Comparison of ENCODE assay signal across 25 cellular contexts in genomic region chr3:11245827-11246662, GRCh38. TPM values are rescaled to one million over a fixed set of nuclear protein-coding genes. Genes with fewer than 3 reads are reported as not detected.
DNase-seq lines count a peak whose midpoint lies in the region; ATAC-seq, FAIRE-seq and TF ChIP-seq lines count a peak whose summit lies in the region.
"Had no signal": no experiment of that assay in that cellular context is flagged by ENCODE, and none has a peak within 500 bp of the region (broad histone marks: within the 10 kb centered on the region; RNA-seq: fewer than 3 reads in every experiment).

No MANE protein-coding gene starts in this region.

- POLR2A ChIA-PET in PC-9 (lab: Charles Lee; ENCODE audit: unreplicated experiment) (interaction anchor here (0.6 kb wide), 1 partner anchor 68 kb away, joined by 8 read pairs; no protein-coding TSS in a partner anchor), endothelial cell of umbilical vein (lab: Charles Lee) (no interaction called here)

- peaks cover 28% of the 10 kb centered on the region for H3K79me1 ChIP-seq in mesenchymal stem cell (replicated peaks; ENCODE audit: low read length, poor library complexity, severe bottlenecking)

- no peak overlapping the region for H3K9ac ChIP-seq in endothelial cell of umbilical vein (replicated peaks; ENCODE audit: extremely low read depth, insufficient read depth, low read length)
- no peak overlapping the region for H3K9ac ChIP-seq in mesenchymal stem cell (ENCODE audit: low read length)

- DNase-seq in H54 (ENCODE audit: insufficient read length, low spot score), result peak; percentile 30
- DNase-seq in PC-9, result no peak
- no peak for DNase-seq in endothelial cell of umbilical vein (ENCODE audit: low read depth, low spot score)
- DNase-seq in stimulated activated naive CD8-positive, alpha-beta T cell treated with anti-CD3 and anti-CD28 coated beads, Interleukin-15, Interleukin-2, amounts not matched to agents 100 U/mL and 50 U/mL, for 24 hours, result no peak
- no peak for DNase-seq in GM19239 (ENCODE audit: insufficient read length, low spot score)
- DNase-seq in mesenchymal stem cell, result no peak
- DNase-seq: activated naive CD8-positive, alpha-beta T cell treated with anti-CD3 and anti-CD28 coated beads for 36 hours; AML-193; CD4-positive, alpha-beta memory T cell; DMS 273 treated with DMSO at 0.1 percent for 48 hours; erythroblast; heart right ventricle; Kasumi-1; left cardiac atrium; NCI-H1048; NCI-H187; NCI-H2171 treated with DMSO at 0.1 percent for 48 hours; NCI-H69; Right ventricle myocardium superior; small intestine; stimulated activated CD4-positive, alpha-beta T cell treated with anti-CD3 and anti-CD28 coated beads, Interleukin-2, amount 100 ng/mL, for 24 hours; SW 1271; T1000 had no signal

- no peak overlapping the region for H4K8ac ChIP-seq in mesenchymal stem cell (ENCODE audit: low read length)

- H3K4ac ChIP-seq in mesenchymal stem cell (ENCODE audit: low read depth in 1 of 2, low read length in 2 of 2), result no peak overlapping the region

- H3K36me3 ChIP-seq in PC-9 (ENCODE audit: low read depth), result 0 out of 2 replicates have a peak, but pooled peaks cover 3% of the 10 kb centered on the region
- no peaks in the 10 kb centered on the region for H3K36me3 ChIP-seq in endothelial cell of umbilical vein (ENCODE audit: control insufficient read depth in 2 of 2, extremely low read depth in 1 of 2, insufficient read depth in 2 of 2, low read length in 2 of 2)
- H3K36me3 ChIP-seq in mesenchymal stem cell (ENCODE audit: control insufficient read depth in 1 of 2, insufficient read depth in 2 of 2, low read depth in 1 of 2, low read length in 2 of 2), result peaks cover 6 to 18% of the 10 kb centered on the region in 2 experiments
- H3K36me3 ChIP-seq: heart right ventricle, neutrophil had no signal

- WGBS in mesenchymal stem cell, result 90% methylated on average over 6 of the region's 6 CpGs

- H3K79me2 ChIP-seq in PC-9 (ENCODE audit: low read depth) (0 out of 2 replicates have a peak, but pooled peaks cover 2% of the 10 kb centered on the region), endothelial cell of umbilical vein (ENCODE audit: control insufficient read depth, insufficient read depth, low read length) (peaks cover 15% of the 10 kb centered on the region)

- H3K27ac ChIP-seq in PC-9, result peak overlapping the region; percentile 38
- no peak overlapping the region for H3K27ac ChIP-seq in endothelial cell of umbilical vein (ENCODE audit: insufficient read depth, low read depth, low read length)
- no peak overlapping the region for H3K27ac ChIP-seq in mesenchymal stem cell (ENCODE audit: low read length, poor library complexity, severe bottlenecking)
- H3K27ac ChIP-seq: heart right ventricle, neutrophil had no signal

- dilution Hi-C loops in endothelial cell of umbilical vein (cut with MboI; ENCODE audit: extremely low pct_ligation_motif_present, low sequenced_read_pairs), result no loop called here

- peaks cover 27% of the 10 kb centered on the region for H3K4me1 ChIP-seq in PC-9 (replicated peaks; ENCODE audit: insufficient read depth)
- H3K4me1 ChIP-seq in endothelial cell of umbilical vein (ENCODE audit: control insufficient read depth, extremely low read depth, insufficient read depth, low read length), result peaks cover 2% of the 10 kb centered on the region
- H3K4me1 ChIP-seq in mesenchymal stem cell (ENCODE audit: control insufficient read depth, insufficient read depth, low read depth, low read length), result peaks cover 6% of the 10 kb centered on the region
- H3K4me1 ChIP-seq: heart right ventricle had no signal

- ATAC-seq in stimulated activated naive CD8-positive, alpha-beta T cell treated with anti-CD3 and anti-CD28 coated beads, Interleukin-15, Interleukin-2, amounts not matched to agents 100 U/mL and 50 U/mL, for 24 hours, result peak; percentile 34
- ATAC-seq in HG03108 (IDR thresholded peaks at IDR 0.05; ENCODE audit: unreplicated experiment), result no peak
- ATAC-seq: heart right ventricle, left cardiac atrium had no signal

- H2BK15ac ChIP-seq in mesenchymal stem cell (ENCODE audit: low read depth, poor library complexity, severe bottlenecking), result no peak overlapping the region

- intact Hi-C loops in PC-9 (cut with micrococcal nuclease; ENCODE audit: unreplicated experiment), result no loop called here
- intact Hi-C loops in endothelial cell of umbilical vein (cut with micrococcal nuclease), result loop anchor here (2.0 kb wide), 1 partner anchor 27 kb away; the partner anchor contains the start of gene ATG7

- H2BK120ac ChIP-seq in mesenchymal stem cell (ENCODE audit: low read depth, low read length), result no peak overlapping the region

- TF ChIP-seq CTCF in PC-9 (conservative IDR thresholded peaks at IDR 0.05) (no peak), endothelial cell of umbilical vein (IDR thresholded peaks at IDR 0.05; ENCODE audit: extremely low read depth in 1 of 2, insufficient read depth in 1 of 2, low read depth in 1 of 2, low read length in 2 of 2) (no peak)

- H4K20me1 ChIP-seq in PC-9 (ENCODE audit: insufficient read depth) (no peaks in the 10 kb centered on the region), endothelial cell of umbilical vein (replicated peaks; ENCODE audit: control insufficient read depth, extremely low read depth, insufficient read depth, low read length) (no peaks in the 10 kb centered on the region)

- H3K4me2 ChIP-seq in PC-9 (peak overlapping the region; percentile 23), endothelial cell of umbilical vein (ENCODE audit: insufficient read depth, low read length) (no peak overlapping the region), mesenchymal stem cell (ENCODE audit: low read length, poor library complexity, severe bottlenecking) (no peak overlapping the region)

- H3F3A ChIP-seq in PC-9 (ENCODE audit: insufficient read depth, low read depth), result peaks cover 12% of the 10 kb centered on the region

- no peak overlapping the region for H2BK5ac ChIP-seq in mesenchymal stem cell (ENCODE audit: low read depth, low read length, poor library complexity, severe bottlenecking)

- H3K14ac ChIP-seq in mesenchymal stem cell (ENCODE audit: low read length in 2 of 2), result no peak overlapping the region

- H2AFZ ChIP-seq in PC-9 (no peak overlapping the region), endothelial cell of umbilical vein (ENCODE audit: low read depth, low read length) (no peak overlapping the region), mesenchymal stem cell (ENCODE audit: low read depth, low read length) (no peak overlapping the region)

- H3K18ac ChIP-seq in mesenchymal stem cell (ENCODE audit: low read depth in 1 of 2, low read length in 2 of 2), result no peak overlapping the region

- BruUV-seq in PC-9 (replicated peaks; lab: Mats Ljungman, UMichigan) (no TSS peak), endothelial cell of umbilical vein (replicated peaks; lab: Mats Ljungman, UMichigan) (no TSS peak)

- H3K23ac ChIP-seq in mesenchymal stem cell (ENCODE audit: low read length in 2 of 2), result no peak overlapping the region

- no peak overlapping the region for H2BK12ac ChIP-seq in mesenchymal stem cell (ENCODE audit: low read length in 2 of 2)

- no peaks in the 10 kb centered on the region for H3K9me1 ChIP-seq in endothelial cell of umbilical vein (replicated peaks; ENCODE audit: control insufficient read depth, extremely low read depth, insufficient read depth, low read length)

- CTCF ChIA-PET in PC-9 (lab: Charles Lee), result interaction anchor here (0.6 to 1.1 kb wide), 2 partner anchors 88 to 186 kb away, joined by 3 to 5 read pairs; no protein-coding TSS in a partner anchor
- CTCF ChIA-PET in endothelial cell of umbilical vein (lab: Charles Lee), result interaction anchor here (1.2 to 2.9 kb wide), 3 partner anchors 26 to 91 kb away, joined by 3 to 9 read pairs (median 5); partner anchors contain the start of gene ATG7

- no peak for TF ChIP-seq POLR2A in H54 (IDR thresholded peaks at IDR 0.05; ENCODE audit: low read depth, low read length)
- no peak for TF ChIP-seq POLR2A in endothelial cell of umbilical vein (IDR thresholded peaks at IDR 0.05; ENCODE audit: low read depth, low read length)

- H3K9me3 ChIP-seq in PC-9 (ENCODE audit: insufficient read depth, low read depth) (no peaks in the 10 kb centered on the region), endothelial cell of umbilical vein (replicated peaks; ENCODE audit: control insufficient read depth, insufficient read depth, low read length) (no peaks in the 10 kb centered on the region), mesenchymal stem cell (ENCODE audit: control insufficient read depth, low read length) (no peaks in the 10 kb centered on the region)
- H3K9me3 ChIP-seq: heart right ventricle, neutrophil had no signal

- no peak overlapping the region for H4K91ac ChIP-seq in mesenchymal stem cell (ENCODE audit: low read length)

- no peak overlapping the region for H3K4me3 ChIP-seq in PC-9
- no peak overlapping the region for H3K4me3 ChIP-seq in endothelial cell of umbilical vein (replicated peaks in 1 of 3; ENCODE audit: insufficient read depth in 1 of 3, low read depth in 1 of 3, low read length in 3 of 3)
- no peak overlapping the region for H3K4me3 ChIP-seq in mesenchymal stem cell (ENCODE audit: insufficient read depth in 1 of 2, low read depth in 1 of 2, low read length in 2 of 2)
- H3K4me3 ChIP-seq: heart right ventricle had no signal

- FAIRE-seq in H54 (lab: Jason Lieb, UNC) (no peak), endothelial cell of umbilical vein (lab: Jason Lieb, UNC) (peak; percentile 43), GM19239 (lab: Jason Lieb, UNC) (no peak)
- FAIRE-seq: small intestine had no signal

- no peaks in the 10 kb centered on the region for H3K9me2 ChIP-seq in PC-9 (ENCODE audit: insufficient read depth)

- H2AK5ac ChIP-seq in mesenchymal stem cell (ENCODE audit: low read length, severe bottlenecking), result no peak overlapping the region

- H3K27me3 ChIP-seq in PC-9 (ENCODE audit: insufficient read depth, low read depth) (no peaks in the 10 kb centered on the region), endothelial cell of umbilical vein (ENCODE audit: control insufficient read depth in 2 of 2, insufficient read depth in 2 of 2, low read length in 2 of 2) (no peaks in the 10 kb centered on the region), mesenchymal stem cell (ENCODE audit: control insufficient read depth in 1 of 2, insufficient read depth in 1 of 2, low read length in 2 of 2) (no peaks in the 10 kb centered on the region)
- H3K27me3 ChIP-seq: neutrophil had no signal

TF ChIP-seq in endothelial cell of umbilical vein, 7 proteins besides CTCF, POLR2A, EP300 and RAD21 (continues in another document):
- no peak for TF ChIP-seq JUN (IDR thresholded peaks at IDR 0.05; ENCODE audit: borderline replicate concordance, insufficient read depth, insufficient read length, low read depth)

RNA-seq across cellular contexts. Expression of gene ATG7, which starts 26.2 kb away (rescaled TPM):
- total RNA-seq in PC-9 (2021) (53.1 and 56.1 TPM in 2 replicates), endothelial cell of umbilical vein (48.3 and 50.4 TPM in 2 replicates)
- polyA plus RNA-seq in endothelial cell of umbilical vein, result 30.8 and 37.8 TPM in 2 replicates
- polyA plus RNA-seq in endothelial cell of umbilical vein (2011; cell fraction: cytosol; rRNA removed), result 26.4 and 38.7 TPM in 2 replicates
- polyA plus RNA-seq in endothelial cell of umbilical vein (2011; cell fraction: nucleus; rRNA removed), result 48.4 and 77.1 TPM in 2 replicates
- 22.9 and 36.6 TPM in 2 replicates for polyA plus RNA-seq in endothelial cell of umbilical vein (2012)
- 58.7 and 82.4 TPM in 2 replicates for polyA minus RNA-seq in endothelial cell of umbilical vein
- 15.8 TPM for polyA minus RNA-seq in endothelial cell of umbilical vein (2011; cell fraction: cytosol; rRNA and poly(A)+ RNA removed)
- 65.6 and 115 TPM in 2 replicates for polyA minus RNA-seq in endothelial cell of umbilical vein (2011; cell fraction: nucleus; rRNA and poly(A)+ RNA removed)
- polyA plus RNA-seq in mesenchymal stem cell (2013, experiment 1 of 2), result 18.7 TPM
- 18.7 TPM for polyA plus RNA-seq in mesenchymal stem cell (2013, experiment 2 of 2)
